ENCODE assay signal across 30 cellular contexts in genomic region chr1:105072850-105073249, GRCh38.
DNase-seq lines count a peak whose midpoint lies in the region; ATAC-seq and TF ChIP-seq lines count a peak whose summit lies in the region.
"Had no signal": no experiment of that assay in that cellular context is flagged by ENCODE, and none has a peak within 500 bp of the region (broad histone marks: within the 10 kb centered on the region; RNA-seq: fewer than 3 reads in every experiment).

No MANE protein-coding gene starts in this region.

- H3K79me2 ChIP-seq in PC-3 (ENCODE audit: low read length) = no peaks in the 10 kb centered on the region

- H2AFZ ChIP-seq in PC-3 (ENCODE audit: low read length) = no peak overlapping the region
- H2AFZ ChIP-seq: GM23248 had no signal

- intact Hi-C loops in PC-3 (cut with micrococcal nuclease) = no loop called here

- H3K27ac ChIP-seq in C4-2B (no peak overlapping the region), PC-3 (ENCODE audit: low read length) (no peak overlapping the region)
- H3K27ac ChIP-seq: ascending aorta, cardiac muscle cell, coronary artery, esophagus muscularis mucosa, GM23248, HL-60, left ventricle myocardium inferior, thoracic aorta, vagina had no signal

- CTCF ChIA-PET in PC-3 (lab: Charles Lee) = no interaction called here

- TF ChIP-seq CTCF in C4-2B (conservative IDR thresholded peaks at IDR 0.05) (0 out of 2 replicates have a peak, but pooled peaks have one; percentile 5), PC-3 (conservative IDR thresholded peaks at IDR 0.05; ENCODE audit: low read depth, low read length) (peak; percentile 38), epithelial cell of esophagus (IDR thresholded peaks at IDR 0.05; ENCODE audit: insufficient read depth, low read depth, low read length, missing control alignments) (peak; percentile 20), mesothelial cell of epicardium (IDR thresholded peaks at IDR 0.05; ENCODE audit: unreplicated experiment) (no peak)

- H3K9me3 ChIP-seq in PC-3 (ENCODE audit: low read length) = no peaks in the 10 kb centered on the region
- H3K9me3 ChIP-seq: ascending aorta, thoracic aorta, vagina had no signal

- H4K20me1 ChIP-seq in PC-3 (ENCODE audit: low read length) = no peaks in the 10 kb centered on the region

- no peak overlapping the region for H3K9ac ChIP-seq in PC-3 (ENCODE audit: low read length)
- H3K9ac ChIP-seq: GM23248 had no signal

- no peaks in the 10 kb centered on the region for H3K4me1 ChIP-seq in PC-3 (ENCODE audit: insufficient read depth, low read length)
- H3K4me1 ChIP-seq: ascending aorta, esophagus muscularis mucosa, left ventricle myocardium inferior, vagina had no signal

- H3K4me3 ChIP-seq in PC-3 (ENCODE audit: low read length) = no peak overlapping the region
- no peak overlapping the region for H3K4me3 ChIP-seq in epithelial cell of esophagus (ENCODE audit: low read length)
- H3K4me3 ChIP-seq: ascending aorta, cardiac muscle cell, coronary artery, esophagus muscularis mucosa, GM23248, left ventricle myocardium inferior, thoracic aorta, vagina had no signal

- DNase-seq in H4 (ENCODE audit: low spot score) (peak; percentile 3), PC-3 (peak; percentile 10), epithelial cell of esophagus (ENCODE audit: low read depth) (no peak), mucosa of gallbladder (ENCODE audit: low spot score) (no peak), A172 (ENCODE audit: low spot score) (no peak), immature natural killer cell (no peak), mesothelial cell of epicardium (ENCODE audit: low spot score in 2 of 2, unreplicated experiment in 2 of 2) (no peak)
- DNase-seq: activated CD4-positive, alpha-beta T cell treated with anti-CD3 and anti-CD28 coated beads, Interleukin-2, amount 50 U/mL, for 48 hours; activated CD4-positive, CD25-positive, alpha-beta regulatory T cell; activated CD8-positive, alpha-beta memory T cell treated with anti-CD3 and anti-CD28 coated beads, Interleukin-2, amount 50 U/mL, for 4 hours; CD4-positive, CD25-positive, alpha-beta regulatory T cell; GM23248; left ventricle myocardium inferior; midbrain; naive thymus-derived CD8-positive, alpha-beta T cell; NCI-H1092; NCI-H187 treated with DMSO at 0.1 percent for 48 hours; NCI-H526; occipital lobe; stimulated activated CD4-positive, alpha-beta T cell treated with anti-CD3 and anti-CD28 coated beads, Interleukin-15, amount 100 ng/mL, for 24 hours; stimulated activated naive CD4-positive, alpha-beta T cell treated with Interleukin-2 at 50 U/mL for 16 hours had no signal

- no peaks in the 10 kb centered on the region for H3K9me2 ChIP-seq in PC-3 (replicated peaks; ENCODE audit: low read length)

- ATAC-seq in PC-3 = no peak
- ATAC-seq: activated naive CD4-positive, alpha-beta T cell treated with anti-CD3 and anti-CD28 coated beads, Interleukin-2, amount 50 U/mL, for 72 hours; naive thymus-derived CD8-positive, alpha-beta T cell had no signal

- no peaks in the 10 kb centered on the region for H3K27me3 ChIP-seq in PC-3 (ENCODE audit: low read length)
- H3K27me3 ChIP-seq: ascending aorta, cardiac muscle cell, esophagus muscularis mucosa, vagina had no signal

- H3F3A ChIP-seq in PC-3 (ENCODE audit: low read length, unreplicated experiment) = no peaks in the 10 kb centered on the region

- POLR2A ChIA-PET in PC-3 (lab: Charles Lee; ENCODE audit: unreplicated experiment) = no interaction called here

- peaks cover 6 to 54% (median 33%) of the 10 kb centered on the region in 6 donors for H3K9me3 Mint-ChIP-seq in immature natural killer cell
- H3K9me3 Mint-ChIP-seq in mesothelial cell of epicardium = peaks cover 5% of the 10 kb centered on the region

- peaks cover 0 to 1% of the 10 kb centered on the region in 2 donors for H3K4me1 Mint-ChIP-seq in immature natural killer cell
- no peaks in the 10 kb centered on the region for H3K4me1 Mint-ChIP-seq in mesothelial cell of epicardium
- H3K4me1 Mint-ChIP-seq: CD4-positive, CD25-positive, alpha-beta regulatory T cell; naive thymus-derived CD8-positive, alpha-beta T cell had no signal

- no peak overlapping the region for H3K4me3 Mint-ChIP-seq in immature natural killer cell
- H3K4me3 Mint-ChIP-seq in mesothelial cell of epicardium = no peak overlapping the region
- H3K4me3 Mint-ChIP-seq: CD4-positive, CD25-positive, alpha-beta regulatory T cell; naive thymus-derived CD8-positive, alpha-beta T cell had no signal

- no peak overlapping the region for H3K27ac Mint-ChIP-seq in immature natural killer cell
- no peak overlapping the region for H3K27ac Mint-ChIP-seq in mesothelial cell of epicardium
- H3K27ac Mint-ChIP-seq: activated naive CD4-positive, alpha-beta T cell treated with anti-CD3 and anti-CD28 coated beads, Interleukin-2, amount 50 U/mL, for 72 hours; CD4-positive, CD25-positive, alpha-beta regulatory T cell; naive thymus-derived CD8-positive, alpha-beta T cell had no signal

- peaks cover 0 to 4% (median 2%) of the 10 kb centered on the region in 3 donors for H3K27me3 Mint-ChIP-seq in immature natural killer cell (ENCODE audit: low read depth in 3 of 3)
- no peaks in the 10 kb centered on the region for H3K27me3 Mint-ChIP-seq in mesothelial cell of epicardium (ENCODE audit: low read depth)
- H3K27me3 Mint-ChIP-seq: CD4-positive, CD25-positive, alpha-beta regulatory T cell; naive thymus-derived CD8-positive, alpha-beta T cell had no signal

- no TSS peak for BruUV-seq in PC-3 (replicated peaks; lab: Mats Ljungman, UMichigan)

- no peaks in the 10 kb centered on the region for H3K36me3 ChIP-seq in PC-3 (ENCODE audit: low read depth, low read length)
- H3K36me3 ChIP-seq: ascending aorta, cardiac muscle cell, esophagus muscularis mucosa, left ventricle myocardium inferior, thoracic aorta, vagina had no signal

- H3K4me2 ChIP-seq in PC-3 (ENCODE audit: low read length) = no peak overlapping the region

- no peaks in the 10 kb centered on the region for H3K36me3 Mint-ChIP-seq in immature natural killer cell
- H3K36me3 Mint-ChIP-seq in mesothelial cell of epicardium = no peaks in the 10 kb centered on the region
- H3K36me3 Mint-ChIP-seq: CD4-positive, CD25-positive, alpha-beta regulatory T cell; naive thymus-derived CD8-positive, alpha-beta T cell had no signal

Comparison
In these comparisons a context has a peak if more than half of its experiments do, and no peak if none do; other contexts are left out.
1. DNase-seq: peak in H4 (single experiment) and PC-3 (single experiment); none in epithelial cell of esophagus (single experiment), mucosa of gallbladder (single experiment), A172 (single experiment), immature natural killer cell (0 of 3) and mesothelial cell of epicardium (0 of 2).